ENCODE assay signal across 14 cellular contexts in genomic region chr3:80190051-80190450, GRCh38.
DNase-seq lines count a peak whose midpoint lies in the region; ATAC-seq and TF ChIP-seq lines count a peak whose summit lies in the region.
"Had no signal": no experiment of that assay in that cellular context is flagged by ENCODE, and none has a peak within 500 bp of the region (broad histone marks: within the 10 kb centered on the region; RNA-seq: fewer than 3 reads in every experiment).

No MANE protein-coding gene starts in this region.

- H3K9me3 Mint-ChIP-seq in activated naive CD4-positive, alpha-beta T cell treated with anti-CD3 and anti-CD28 coated beads, Interleukin-2, amount 50 U/mL, for 72 hours = peaks cover 12 to 18% of the 10 kb centered on the region in 2 donors

- H3K4me1 ChIP-seq in adipocyte (ENCODE audit: control insufficient read depth, insufficient read depth, low read length) = peaks cover 5% of the 10 kb centered on the region
- no peaks in the 10 kb centered on the region for H3K4me1 ChIP-seq in upper lobe of right lung
- H3K4me1 ChIP-seq: parathyroid adenoma had no signal

- no peak overlapping the region for H3K27ac ChIP-seq in upper lobe of right lung
- H3K27ac ChIP-seq: cardiac muscle cell, parathyroid adenoma had no signal

- H3K9ac ChIP-seq in adipocyte (ENCODE audit: low read length) = no peak overlapping the region
- H3K9ac ChIP-seq: parathyroid adenoma had no signal

- H3K36me3 ChIP-seq in adipocyte (ENCODE audit: control insufficient read depth, insufficient read depth, low read length, severe bottlenecking) (no peaks in the 10 kb centered on the region), upper lobe of right lung (no peaks in the 10 kb centered on the region)
- H3K36me3 ChIP-seq: cardiac muscle cell had no signal

- H3K9me3 ChIP-seq in adipocyte (ENCODE audit: control insufficient read depth, low read length) (no peaks in the 10 kb centered on the region), upper lobe of right lung (no peaks in the 10 kb centered on the region)

- no peak for TF ChIP-seq CTCF in upper lobe of right lung (IDR thresholded peaks at IDR 0.05)

- DNase-seq in 8988T (peak; percentile 5), HS-27A (ENCODE audit: low read depth) (peak; percentile 88), adipocyte (ENCODE audit: low read depth) (peak; percentile 20), glomerular visceral epithelial cell (ENCODE audit: extremely low spot score) (peak; percentile 72), upper lobe of right lung (no peak), NCI-H2227 (lab: John Stamatoyannopoulos, UW; ENCODE audit: unreplicated experiment) (no peak)
- DNase-seq in activated naive CD4-positive, alpha-beta T cell treated with anti-CD3 and anti-CD28 coated beads, Interleukin-2, amount 50 U/mL, for 72 hours (ENCODE audit: low spot score in 2 of 2) = no peak
- DNase-seq: activated CD8-positive, alpha-beta memory T cell treated with anti-CD3 and anti-CD28 coated beads, Interleukin-2, amount 10 ng/mL, durations not matched to agents 7 days and 5 days; KG1; NCI-H526; T-helper 2 cell had no signal

- no peaks in the 10 kb centered on the region for H3K27me3 ChIP-seq in adipocyte (replicated peaks; ENCODE audit: control insufficient read depth, insufficient read depth, low read length)
- H3K27me3 ChIP-seq in upper lobe of right lung = no peaks in the 10 kb centered on the region
- H3K27me3 ChIP-seq: cardiac muscle cell had no signal

- H3K27ac Mint-ChIP-seq in activated naive CD4-positive, alpha-beta T cell treated with anti-CD3 and anti-CD28 coated beads, Interleukin-2, amount 50 U/mL, for 72 hours = no peak overlapping the region
- H3K27ac Mint-ChIP-seq: activated CD8-positive, alpha-beta memory T cell treated with anti-CD3 and anti-CD28 coated beads, Interleukin-2, amount 10 ng/mL, durations not matched to agents 7 days and 5 days had no signal

- peaks cover 0 to 4% of the 10 kb centered on the region in 2 donors for H3K36me3 Mint-ChIP-seq in activated naive CD4-positive, alpha-beta T cell treated with anti-CD3 and anti-CD28 coated beads, Interleukin-2, amount 50 U/mL, for 72 hours
- H3K36me3 Mint-ChIP-seq: activated CD8-positive, alpha-beta memory T cell treated with anti-CD3 and anti-CD28 coated beads, Interleukin-2, amount 10 ng/mL, durations not matched to agents 7 days and 5 days had no signal

- peak overlapping the region; percentile 12 for H3K4me3 ChIP-seq in adipocyte (ENCODE audit: low read length)
- H3K4me3 ChIP-seq in upper lobe of right lung = no peak overlapping the region
- H3K4me3 ChIP-seq: cardiac muscle cell had no signal

- no peak for ATAC-seq in activated naive CD4-positive, alpha-beta T cell treated with anti-CD3 and anti-CD28 coated beads, Interleukin-2, amount 50 U/mL, for 72 hours
- ATAC-seq in HG02938 (IDR thresholded peaks at IDR 0.05; ENCODE audit: unreplicated experiment) (no peak), upper lobe of right lung (no peak)
- ATAC-seq: activated CD8-positive, alpha-beta memory T cell treated with anti-CD3 and anti-CD28 coated beads, Interleukin-2, amount 10 ng/mL, durations not matched to agents 7 days and 5 days had no signal

- intact Hi-C loops in upper lobe of right lung (cut with DNase I) = no loop called here

Comparison
In these comparisons a context has a peak if more than half of its experiments do, and no peak if none do; other contexts are left out.
1. DNase-seq: peak in 8988T (single experiment), HS-27A (single experiment), adipocyte (single experiment) and glomerular visceral epithelial cell (single experiment); none in activated naive CD4-positive, alpha-beta T cell treated with anti-CD3 and anti-CD28 coated beads, Interleukin-2, amount 50 U/mL, for 72 hours (0 of 2), upper lobe of right lung (single experiment) and NCI-H2227 (single experiment).